Comparison of ENCODE assay signal across 2 cellular contexts in genomic region chr13:111459803-111460547, GRCh38.
TF ChIP-seq lines count a peak whose summit lies in the region.

No MANE protein-coding gene starts in this region.

TF ChIP-seq in A549, 52 proteins besides CTCF, POLR2A, EP300 and RAD21 (continued from another document):
- TF ChIP-seq E2F6 (IDR thresholded peaks at IDR 0.05; ENCODE audit: borderline replicate concordance, low read depth): no peak
TF ChIP-seq in A549: peak in this region for 0.

TF ChIP-seq in GM23338, 12 proteins besides CTCF, POLR2A, EP300 and RAD21 (continued from another document):
- TF ChIP-seq CREB1 (CRISPR knock-in tag; IDR thresholded peaks at IDR 0.05; ENCODE audit: low read depth): no peak
- no peak for TF ChIP-seq JUNB (IDR thresholded peaks at IDR 0.05; ENCODE audit: unreplicated experiment)
- TF ChIP-seq ETS1 (IDR thresholded peaks at IDR 0.05): no peak
- TF ChIP-seq POLR2AphosphoS5 (IDR thresholded peaks at IDR 0.05; ENCODE audit: low read depth): no peak
- no peak for TF ChIP-seq ZNF331 (CRISPR knock-in tag; IDR thresholded peaks at IDR 0.05; ENCODE audit: low read depth)
- no peak for TF ChIP-seq EZH2 (IDR thresholded peaks at IDR 0.05; ENCODE audit: low read depth, unreplicated experiment)
- TF ChIP-seq ZNF462 (CRISPR knock-in tag; IDR thresholded peaks at IDR 0.05): no peak
